29 cellular contexts compared by ENCODE assay signal in genomic region chr13:21385710-21386109, GRCh38.
"Had no signal": no experiment of that assay in that cellular context is flagged by ENCODE, and none has a peak within 500 bp of the region (broad histone marks: within the 10 kb centered on the region; RNA-seq: fewer than 3 reads in every experiment).

No MANE protein-coding gene starts in this region.

- DNase-seq: activated CD4-positive, alpha-beta T cell treated with anti-CD3 and anti-CD28 coated beads for 36 hours; activated CD4-positive, alpha-beta T cell treated with anti-CD3 and anti-CD28 coated beads, Interleukin-2, amount 10 ng/mL, durations not matched to agents 7 days and 5 days; activated CD4-positive, alpha-beta T cell treated with anti-CD3 and anti-CD28 coated beads, Interleukin-2, amount 50 U/mL, for 48 hours; activated CD8-positive, alpha-beta memory T cell treated with anti-CD3 and anti-CD28 coated beads, Interleukin-2, amount 50 U/mL, for 4 hours; activated effector memory CD4-positive, alpha-beta T cell treated with anti-CD3 and anti-CD28 coated beads, Interleukin-2, amount 50 U/mL, for 16 hours; activated naive CD4-positive, alpha-beta T cell; activated T-cell treated with anti-CD3 and anti-CD28 coated beads for 4 hours; activated T-cell treated with anti-CD3 and anti-CD28 coated beads, Interleukin-2, amount 50 U/mL, for 72 hours; adrenal gland; caudate nucleus; NCI-H1105 treated with DMSO at 0.1 percent for 48 hours; NCI-H1436; NCI-H1694; NCI-H1930; NCI-H2081 treated with DMSO at 0.1 percent for 48 hours; NCI-H345; NCI-H524 treated with DMSO at 0.1 percent for 48 hours; SHP77; SJCRH30 had no signal

- H3K4me1 ChIP-seq: adrenal gland, SJCRH30 had no signal

- H3K4me3 ChIP-seq: adrenal gland, SJCRH30, SK-N-MC had no signal

- H3K4me1 Mint-ChIP-seq: activated CD4-positive, alpha-beta T cell treated with anti-CD3 and anti-CD28 coated beads for 36 hours; activated T-helper 17 cell treated with anti-CD3 and anti-CD28 coated beads, Interleukin-2, amount 50 U/mL, for 72 hours; brain had no signal

- ATAC-seq: activated CD4-positive, alpha-beta T cell treated with anti-CD3 and anti-CD28 coated beads for 36 hours; activated CD4-positive, CD25-positive, alpha-beta regulatory T cell treated with anti-CD3 and anti-CD28 coated beads, Interleukin-2, amount 50 U/mL, for 24 hours; activated naive CD4-positive, alpha-beta T cell treated with anti-CD3 and anti-CD28 coated beads, Interleukin-2, amount 50 U/mL, for 72 hours; activated T-cell treated with anti-CD3 and anti-CD28 coated beads, Interleukin-2, amount 50 U/mL, for 72 hours; activated T-helper 17 cell treated with anti-CD3 and anti-CD28 coated beads, Interleukin-2, amount 50 U/mL, for 72 hours; Panc1 had no signal

- H3K9me3 ChIP-seq: adrenal gland, SJCRH30 had no signal

- H3K27me3 Mint-ChIP-seq: activated CD4-positive, alpha-beta T cell treated with anti-CD3 and anti-CD28 coated beads for 36 hours; activated CD4-positive, alpha-beta T cell treated with anti-CD3 and anti-CD28 coated beads, Interleukin-2, amount 10 ng/mL, durations not matched to agents 7 days and 5 days; activated T-helper 17 cell treated with anti-CD3 and anti-CD28 coated beads, Interleukin-2, amount 50 U/mL, for 72 hours; brain had no signal

- H3K4me3 Mint-ChIP-seq: activated CD4-positive, alpha-beta T cell treated with anti-CD3 and anti-CD28 coated beads for 36 hours; activated CD4-positive, alpha-beta T cell treated with anti-CD3 and anti-CD28 coated beads, Interleukin-2, amount 10 ng/mL, durations not matched to agents 7 days and 5 days; activated T-cell treated with anti-CD3 and anti-CD28 coated beads, Interleukin-2, amount 50 U/mL, for 72 hours; activated T-helper 17 cell treated with anti-CD3 and anti-CD28 coated beads, Interleukin-2, amount 50 U/mL, for 72 hours; brain; T-helper 1 cell treated with Interleukin-12 subunit alpha and Interleukin-12 subunit beta and Interleukin-4 antibody, amounts not matched to agents 30 μg/mL and 1 μg/mL, for 36 hours; T-helper 2 cell treated with Interferon-gamma antibody and Interleukin-4, amounts not matched to agents 5 μg/mL and 100 μg/mL, for 36 hours had no signal

- H3K27me3 ChIP-seq: adrenal gland, SJCRH30 had no signal

- H3K9me3 Mint-ChIP-seq: activated T-helper 17 cell treated with anti-CD3 and anti-CD28 coated beads, Interleukin-2, amount 50 U/mL, for 72 hours had no signal

- H3K27ac ChIP-seq: adrenal gland, SJCRH30, SK-N-MC had no signal

- H3K27ac Mint-ChIP-seq: activated CD4-positive, alpha-beta T cell treated with anti-CD3 and anti-CD28 coated beads for 36 hours; activated CD4-positive, alpha-beta T cell treated with anti-CD3 and anti-CD28 coated beads, Interleukin-2, amount 10 ng/mL, durations not matched to agents 7 days and 5 days; activated T-cell treated with anti-CD3 and anti-CD28 coated beads, Interleukin-2, amount 50 U/mL, for 72 hours; activated T-helper 17 cell treated with anti-CD3 and anti-CD28 coated beads, Interleukin-2, amount 50 U/mL, for 72 hours; brain; T-helper 1 cell treated with Interleukin-12 subunit alpha and Interleukin-12 subunit beta and Interleukin-4 antibody, amounts not matched to agents 30 μg/mL and 1 μg/mL, for 36 hours; T-helper 2 cell treated with Interferon-gamma antibody and Interleukin-4, amounts not matched to agents 5 μg/mL and 100 μg/mL, for 36 hours had no signal

- FAIRE-seq: bronchial epithelial cell, TTC549 had no signal
